In the genomic region with DNA sequence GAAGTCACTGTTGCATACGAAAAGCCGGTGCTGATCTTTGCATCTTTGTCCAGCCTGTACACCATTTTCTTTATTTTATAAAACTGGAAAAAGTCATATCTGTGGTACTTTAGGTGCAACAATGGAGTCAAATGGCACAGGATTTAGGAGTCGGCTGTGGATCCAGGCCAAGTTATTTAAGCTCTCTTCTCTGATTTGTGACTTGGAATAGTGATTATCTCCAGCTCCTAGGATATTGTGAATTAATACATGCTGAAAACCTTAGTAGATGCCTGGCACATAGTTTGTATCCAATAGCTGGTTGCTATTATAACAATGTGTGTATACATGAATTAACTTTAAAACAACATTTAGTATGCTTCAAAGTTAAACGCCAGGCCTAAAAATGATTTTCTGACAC, we compare ENCODE assay signal across 11 cellular contexts. TPM values are rescaled to one million over a fixed set of nuclear protein-coding genes. Genes with fewer than 3 reads are reported as not detected.
"Had no signal": no experiment of that assay in that cellular context is flagged by ENCODE, and none has a peak within 500 bp of the region (broad histone marks: within the 10 kb centered on the region; RNA-seq: fewer than 3 reads in every experiment).

No MANE protein-coding gene starts in this region.

- H2AFZ ChIP-seq: GM23248, GM23338 had no signal

- DNase-seq: GM23248, GOT3, H7, H9, HCEC 1CT, HFFc6 had no signal

- H3K9ac ChIP-seq: GM23248 had no signal

- ATAC-seq: GM23338, HCT116 had no signal

- H3K27ac ChIP-seq: GM23248 had no signal

- H3K4me2 ChIP-seq: GM23338 had no signal

- H3K4me1 ChIP-seq: HAP-1 had no signal

- H3K9me3 ChIP-seq: HAP-1 had no signal

- FAIRE-seq: H1 had no signal

- H3K4me3 ChIP-seq: GM23248, GM23338, HAP-1 had no signal

- H3K36me3 ChIP-seq: HAP-1 had no signal

RNA-seq across cellular contexts. Expression of a gene that starts 6.2 kb away (rescaled TPM):
- total RNA-seq: GM23248, GM23338, H1, H4, H7, H9, HFFc6 had no signal
- polyA plus RNA-seq: GM23248, GM23338, H1 had no signal

RNA-seq across cellular contexts. Expression of a gene that starts 43.6 kb away (rescaled TPM):
- total RNA-seq: GM23248, GM23338, H1, H7, H9, HFFc6 had no signal
- polyA plus RNA-seq: GM23248, GM23338, H1 had no signal
